Comparison of ENCODE assay signal across 1 cellular context in the genomic region with DNA sequence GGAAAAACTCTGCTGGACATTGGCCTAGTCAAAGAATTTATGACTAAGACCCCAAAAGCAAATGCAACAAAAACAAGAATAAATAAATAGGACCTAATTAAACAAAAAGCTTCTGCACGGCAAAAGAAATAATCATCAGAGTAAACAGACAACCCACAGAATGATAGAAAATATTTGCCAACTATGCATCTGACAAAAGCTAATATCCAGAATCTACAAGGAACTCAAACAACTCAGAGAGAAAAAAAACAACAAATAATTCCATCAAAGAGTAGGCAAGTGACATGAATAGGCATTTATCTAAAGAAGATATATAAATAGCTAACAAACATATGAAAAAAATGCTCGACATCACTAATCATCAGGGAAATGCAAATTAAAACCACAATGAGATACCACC.
TF ChIP-seq lines count a peak whose summit lies in the region.

No MANE protein-coding gene starts in this region.

TF ChIP-seq in HepG2, 621 proteins besides CTCF, POLR2A, EP300 and RAD21:
- TF ChIP-seq TCF7 (IDR thresholded peaks at IDR 0.05; ENCODE audit: low read depth) (peak; percentile 24; the same call in 1 of the 2 replicates), FOXP1 (IDR thresholded peaks at IDR 0.05) (no peak), FOXP1 (CRISPR knock-in tag; IDR thresholded peaks at IDR 0.05) (peak; percentile 45; the same call in 1 of the 2 replicates), MAFK (conservative IDR thresholded peaks at IDR 0.05 in 1 of 2, IDR thresholded peaks at IDR 0.05 in 1 of 2; ENCODE audit: low read length in 2 of 2) (0 out of 4 replicates have a peak, but pooled peaks of 1 of the 2 experiments have one; percentile 4), FOXA1 (IDR thresholded peaks at IDR 0.05) (peak; percentile 55; the same call in 1 of the 2 replicates), FOXA1 (CRISPR knock-in tag; IDR thresholded peaks at IDR 0.05) (no peak), TBX3 (IDR thresholded peaks at IDR 0.05; ENCODE audit: borderline replicate concordance) (peak; percentile 69; the same call in 1 of the 2 replicates)
- TF ChIP-seq, protein P1, sequence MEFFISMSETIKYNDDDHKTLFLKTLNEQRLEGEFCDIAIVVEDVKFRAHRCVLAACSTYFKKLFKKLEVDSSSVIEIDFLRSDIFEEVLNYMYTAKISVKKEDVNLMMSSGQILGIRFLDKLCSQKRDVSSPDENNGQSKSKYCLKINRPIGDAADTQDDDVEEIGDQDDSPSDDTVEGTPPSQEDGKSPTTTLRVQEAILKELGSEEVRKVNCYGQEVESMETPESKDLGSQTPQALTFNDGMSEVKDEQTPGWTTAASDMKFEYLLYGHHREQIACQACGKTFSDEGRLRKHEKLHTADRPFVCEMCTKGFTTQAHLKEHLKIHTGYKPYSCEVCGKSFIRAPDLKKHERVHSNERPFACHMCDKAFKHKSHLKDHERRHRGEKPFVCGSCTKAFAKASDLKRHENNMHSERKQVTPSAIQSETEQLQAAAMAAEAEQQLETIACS (CRISPR knock-in tag; IDR thresholded peaks at IDR 0.05) = no peak
TF ChIP-seq in HepG2: peak in this region for 5.
